2 cellular contexts compared by ENCODE assay signal in the genomic region with DNA sequence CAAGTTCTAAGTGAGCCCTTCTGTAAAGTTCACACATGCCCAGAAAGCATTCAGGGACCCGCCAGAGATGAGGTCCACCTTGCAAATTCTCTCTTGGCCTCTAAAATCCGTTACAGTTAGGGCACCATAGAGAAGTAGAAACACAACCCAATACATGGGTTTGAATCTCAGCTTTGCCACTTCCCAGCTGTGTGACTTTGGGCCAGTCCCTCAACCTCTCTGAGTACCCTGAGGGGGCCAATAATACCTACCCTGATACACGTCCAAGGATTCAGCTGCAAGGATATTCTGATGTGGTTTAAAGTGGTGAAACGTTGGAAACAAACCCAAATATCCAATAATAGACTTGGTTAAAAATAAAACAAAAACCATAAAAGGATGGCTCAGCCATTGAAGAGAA.
TF ChIP-seq lines count a peak whose summit lies in the region.

No MANE protein-coding gene starts in this region.

TF ChIP-seq in HEK293, 187 proteins besides CTCF, POLR2A, EP300 and RAD21:
- TF ChIP-seq ZFP69B (tag by site-specific recombination; IDR thresholded peaks at IDR 0.05) (no peak), ZNF768 (tag by site-specific recombination; IDR thresholded peaks at IDR 0.05) (peak; percentile 63; the same call in 1 of the 2 replicates)
TF ChIP-seq in HEK293: peak in this region for 1.

TF ChIP-seq in K562, 482 proteins besides CTCF, POLR2A, EP300 and RAD21:
- TF ChIP-seq BCOR (IDR thresholded peaks at IDR 0.05), result peak; percentile 40; the same call in 1 of the 2 replicates
- TF ChIP-seq REST (CRISPR knock-in tag; IDR thresholded peaks at IDR 0.05; ENCODE audit: low read depth), result no peak
- no peak for TF ChIP-seq FIP1L1 (IDR thresholded peaks at IDR 0.05; ENCODE audit: low read depth, low read length, poor library complexity, severe bottlenecking)
- peak; percentile 66 for TF ChIP-seq RBM25 (IDR thresholded peaks at IDR 0.05; ENCODE audit: low read depth, low read length, severe bottlenecking)
- TF ChIP-seq HOXB6 (CRISPR knock-in tag; IDR thresholded peaks at IDR 0.05; ENCODE audit: borderline replicate concordance), result no peak
- TF ChIP-seq ZNF41 (CRISPR knock-in tag; conservative IDR thresholded peaks at IDR 0.05), result no peak
- TF ChIP-seq KLF16 (IDR thresholded peaks at IDR 0.05), result no peak
- peak; percentile 61 for TF ChIP-seq ZFP36 (IDR thresholded peaks at IDR 0.05; ENCODE audit: low read depth, low read length, partially characterized antibody)
- no peak for TF ChIP-seq NFE2L1 (tag; IDR thresholded peaks at IDR 0.05; ENCODE audit: borderline replicate concordance, low read depth)
- no peak for TF ChIP-seq CXXC5 (CRISPR knock-in tag; IDR thresholded peaks at IDR 0.05)
- TF ChIP-seq PPARD (CRISPR knock-in tag; IDR thresholded peaks at IDR 0.05), result no peak
- TF ChIP-seq PHF20 (IDR thresholded peaks at IDR 0.05; ENCODE audit: partially characterized antibody), result no peak
